In genomic region chr16:1839554-1839953, GRCh38 we compare ENCODE assay signal across 16 cellular contexts. TPM values are rescaled to one million over a fixed set of nuclear protein-coding genes. Genes with fewer than 3 reads are reported as not detected.
DNase-seq lines count a peak whose midpoint lies in the region; ATAC-seq lines count a peak whose summit lies in the region.
"Had no signal": no experiment of that assay in that cellular context is flagged by ENCODE, and none has a peak within 500 bp of the region (broad histone marks: within the 10 kb centered on the region; RNA-seq: fewer than 3 reads in every experiment).

No MANE protein-coding gene starts in this region.

- DNase-seq in GM03348 (ENCODE audit: low spot score) (peak; percentile 81), OCI-M1 (lab: John Stamatoyannopoulos, UW) (peak; percentile 66), dedifferentiated amniotic fluid mesenchymal stem cell (ENCODE audit: extremely low spot score) (peak; percentile 76), mesenteric fat pad (ENCODE audit: low spot score) (peak; percentile 47), globus pallidus (ENCODE audit: low spot score) (no peak), RPMI8226 (no peak)
- DNase-seq: activated B cell treated with CpG ODN at 0.5 μM for 24 hours; activated CD8-positive, alpha-beta memory T cell treated with anti-CD3 and anti-CD28 coated beads, Interleukin-2, amount 50 U/mL, for 48 hours; activated naive CD8-positive, alpha-beta T cell treated with anti-CD3 and anti-CD28 coated beads, Interleukin-2, amount 10 ng/mL, durations not matched to agents 7 days and 5 days; KG1; NCI-H146; NCI-H524 treated with DMSO at 0.1 percent for 48 hours; small intestine had no signal

- ATAC-seq in HG03039 (IDR thresholded peaks at IDR 0.05; ENCODE audit: unreplicated experiment) (no peak), HG02642 (IDR thresholded peaks at IDR 0.05; ENCODE audit: poor library complexity, unreplicated experiment) (no peak)

RNA-seq across cellular contexts. Expression of gene FAHD1, which starts 12.5 kb away (rescaled TPM):
- 17.9 TPM for total RNA-seq in mesenteric fat pad

RNA-seq across cellular contexts. Expression of gene HAGH, which starts 12.9 kb away (rescaled TPM):
- 58.4 TPM for total RNA-seq in mesenteric fat pad

RNA-seq across cellular contexts. Expression of gene MEIOB, which starts 32.4 kb away (rescaled TPM):
- total RNA-seq in mesenteric fat pad = not detected
- total RNA-seq: activated B cell treated with CpG ODN at 0.5 μM for 24 hours; activated naive CD8-positive, alpha-beta T cell treated with anti-CD3 and anti-CD28 coated beads, Interleukin-2, amount 10 ng/mL, durations not matched to agents 7 days and 5 days had no signal

RNA-seq across cellular contexts. Expression of gene IGFALS, which starts 46.0 kb away (rescaled TPM):
- not detected for total RNA-seq in mesenteric fat pad
- total RNA-seq: activated B cell treated with CpG ODN at 0.5 μM for 24 hours, glomerular endothelial cell had no signal

RNA-seq across cellular contexts. Expression of gene NUBP2, which starts 56.8 kb away (rescaled TPM):
- 35.1 TPM for total RNA-seq in mesenteric fat pad

Comparison
In these comparisons a context has a peak if more than half of its experiments do, and no peak if none do; other contexts are left out.
1. DNase-seq: peak in GM03348 (single experiment), OCI-M1 (single experiment), dedifferentiated amniotic fluid mesenchymal stem cell (single experiment) and mesenteric fat pad (single experiment); none in globus pallidus (single experiment) and RPMI8226 (single experiment).